In the genomic region with DNA sequence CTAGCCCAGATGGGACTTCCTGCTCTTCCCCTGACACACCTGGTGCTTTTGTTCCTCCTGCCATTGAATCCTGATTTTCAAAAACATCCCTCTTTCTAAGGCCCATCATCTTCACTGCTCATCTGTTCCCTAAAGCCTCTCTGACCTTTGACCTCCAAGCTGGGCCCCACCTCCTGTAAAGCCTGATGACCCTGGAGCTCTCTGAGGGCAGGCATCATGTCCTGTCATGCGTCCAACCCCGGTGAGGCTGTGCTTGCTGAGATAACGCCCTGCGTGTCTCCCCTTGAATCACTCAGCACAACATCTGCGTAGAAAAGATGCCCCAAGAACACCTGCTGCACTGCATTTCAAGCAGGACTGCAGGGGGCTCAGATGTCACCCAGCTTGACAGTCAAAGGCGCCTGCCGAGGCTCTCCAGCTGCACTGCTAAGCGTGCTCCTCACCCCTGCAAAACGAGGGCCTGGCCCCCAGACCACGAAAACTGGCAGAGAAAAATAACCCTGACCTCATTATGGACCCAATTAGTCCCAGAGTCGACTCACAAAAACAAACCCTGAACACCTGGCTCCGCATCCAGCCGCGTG, we compare ENCODE assay signal across 1 cellular context.
TF ChIP-seq lines count a peak whose summit lies in the region.

No MANE protein-coding gene starts in this region.

TF ChIP-seq in GM23338, 12 proteins besides CTCF, POLR2A, EP300 and RAD21 (continued from another document):
- TF ChIP-seq, protein P1, sequence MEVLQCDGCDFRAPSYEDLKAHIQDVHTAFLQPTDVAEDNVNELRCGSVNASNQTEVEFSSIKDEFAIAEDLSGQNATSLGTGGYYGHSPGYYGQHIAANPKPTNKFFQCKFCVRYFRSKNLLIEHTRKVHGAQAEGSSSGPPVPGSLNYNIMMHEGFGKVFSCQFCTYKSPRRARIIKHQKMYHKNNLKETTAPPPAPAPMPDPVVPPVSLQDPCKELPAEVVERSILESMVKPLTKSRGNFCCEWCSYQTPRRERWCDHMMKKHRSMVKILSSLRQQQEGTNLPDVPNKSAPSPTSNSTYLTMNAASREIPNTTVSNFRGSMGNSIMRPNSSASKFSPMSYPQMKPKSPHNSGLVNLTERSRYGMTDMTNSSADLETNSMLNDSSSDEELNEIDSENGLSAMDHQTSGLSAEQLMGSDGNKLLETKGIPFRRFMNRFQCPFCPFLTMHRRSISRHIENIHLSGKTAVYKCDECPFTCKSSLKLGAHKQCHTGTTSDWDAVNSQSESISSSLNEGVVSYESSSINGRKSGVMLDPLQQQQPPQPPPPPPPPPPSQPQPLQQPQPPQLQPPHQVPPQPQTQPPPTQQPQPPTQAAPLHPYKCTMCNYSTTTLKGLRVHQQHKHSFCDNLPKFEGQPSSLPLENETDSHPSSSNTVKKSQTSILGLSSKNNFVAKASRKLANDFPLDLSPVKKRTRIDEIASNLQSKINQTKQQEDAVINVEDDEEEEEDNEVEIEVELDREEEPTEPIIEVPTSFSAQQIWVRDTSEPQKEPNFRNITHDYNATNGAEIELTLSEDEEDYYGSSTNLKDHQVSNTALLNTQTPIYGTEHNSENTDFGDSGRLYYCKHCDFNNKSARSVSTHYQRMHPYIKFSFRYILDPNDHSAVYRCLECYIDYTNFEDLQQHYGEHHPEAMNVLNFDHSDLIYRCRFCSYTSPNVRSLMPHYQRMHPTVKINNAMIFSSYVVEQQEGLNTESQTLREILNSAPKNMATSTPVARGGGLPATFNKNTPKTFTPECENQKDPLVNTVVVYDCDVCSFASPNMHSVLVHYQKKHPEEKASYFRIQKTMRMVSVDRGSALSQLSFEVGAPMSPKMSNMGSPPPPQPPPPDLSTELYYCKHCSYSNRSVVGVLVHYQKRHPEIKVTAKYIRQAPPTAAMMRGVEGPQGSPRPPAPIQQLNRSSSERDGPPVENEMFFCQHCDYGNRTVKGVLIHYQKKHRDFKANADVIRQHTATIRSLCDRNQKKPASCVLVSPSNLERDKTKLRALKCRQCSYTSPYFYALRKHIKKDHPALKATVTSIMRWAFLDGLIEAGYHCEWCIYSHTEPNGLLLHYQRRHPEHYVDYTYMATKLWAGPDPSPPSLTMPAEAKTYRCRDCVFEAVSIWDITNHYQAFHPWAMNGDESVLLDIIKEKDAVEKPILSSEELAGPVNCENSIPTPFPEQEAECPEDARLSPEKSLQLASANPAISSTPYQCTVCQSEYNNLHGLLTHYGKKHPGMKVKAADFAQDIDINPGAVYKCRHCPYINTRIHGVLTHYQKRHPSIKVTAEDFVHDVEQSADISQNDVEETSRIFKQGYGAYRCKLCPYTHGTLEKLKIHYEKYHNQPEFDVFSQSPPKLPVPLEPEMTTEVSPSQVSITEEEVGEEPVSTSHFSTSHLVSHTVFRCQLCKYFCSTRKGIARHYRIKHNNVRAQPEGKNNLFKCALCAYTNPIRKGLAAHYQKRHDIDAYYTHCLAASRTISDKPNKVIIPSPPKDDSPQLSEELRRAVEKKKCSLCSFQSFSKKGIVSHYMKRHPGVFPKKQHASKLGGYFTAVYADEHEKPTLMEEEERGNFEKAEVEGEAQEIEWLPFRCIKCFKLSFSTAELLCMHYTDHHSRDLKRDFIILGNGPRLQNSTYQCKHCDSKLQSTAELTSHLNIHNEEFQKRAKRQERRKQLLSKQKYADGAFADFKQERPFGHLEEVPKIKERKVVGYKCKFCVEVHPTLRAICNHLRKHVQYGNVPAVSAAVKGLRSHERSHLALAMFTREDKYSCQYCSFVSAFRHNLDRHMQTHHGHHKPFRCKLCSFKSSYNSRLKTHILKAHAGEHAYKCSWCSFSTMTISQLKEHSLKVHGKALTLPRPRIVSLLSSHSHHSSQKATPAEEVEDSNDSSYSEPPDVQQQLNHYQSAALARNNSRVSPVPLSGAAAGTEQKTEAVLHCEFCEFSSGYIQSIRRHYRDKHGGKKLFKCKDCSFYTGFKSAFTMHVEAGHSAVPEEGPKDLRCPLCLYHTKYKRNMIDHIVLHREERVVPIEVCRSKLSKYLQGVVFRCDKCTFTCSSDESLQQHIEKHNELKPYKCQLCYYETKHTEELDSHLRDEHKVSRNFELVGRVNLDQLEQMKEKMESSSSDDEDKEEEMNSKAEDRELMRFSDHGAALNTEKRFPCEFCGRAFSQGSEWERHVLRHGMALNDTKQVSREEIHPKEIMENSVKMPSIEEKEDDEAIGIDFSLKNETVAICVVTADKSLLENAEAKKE (CRISPR knock-in tag; IDR thresholded peaks at IDR 0.05), result no peak
- no peak for TF ChIP-seq EZH2 (IDR thresholded peaks at IDR 0.05; ENCODE audit: low read depth, unreplicated experiment)
- TF ChIP-seq ZNF331 (CRISPR knock-in tag; IDR thresholded peaks at IDR 0.05; ENCODE audit: low read depth), result no peak
- no peak for TF ChIP-seq STAT1 (IDR thresholded peaks at IDR 0.05; ENCODE audit: unreplicated experiment)
